In the genomic region with DNA sequence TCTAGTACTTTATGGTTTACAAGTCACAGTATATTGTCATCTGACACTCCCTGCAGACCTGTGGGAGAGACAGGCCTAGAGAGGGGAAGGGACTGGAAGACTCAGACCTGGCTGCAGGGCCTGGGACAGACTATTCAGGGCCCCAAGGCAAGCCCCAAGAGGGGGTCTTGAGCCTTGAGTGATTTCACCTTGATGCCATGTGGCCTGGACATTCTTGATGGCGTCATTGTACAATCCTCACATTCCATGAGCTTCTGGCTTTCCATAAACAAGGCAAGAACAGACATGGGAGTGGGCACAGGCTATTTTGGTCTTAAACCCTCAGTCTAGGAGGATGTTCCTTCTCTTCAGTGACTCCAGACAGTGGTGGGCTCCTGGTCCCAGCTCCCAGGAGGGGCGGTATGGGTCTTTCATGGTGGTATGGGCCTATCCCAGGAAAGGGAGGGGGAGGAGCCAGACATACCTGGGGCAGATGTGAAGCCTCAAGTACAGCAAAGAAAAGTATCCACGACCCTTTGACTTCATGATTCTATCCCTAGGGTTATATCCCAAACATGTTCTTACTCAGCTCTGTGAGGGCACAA, we compare ENCODE assay signal across 21 cellular contexts. TPM values are rescaled to one million over a fixed set of nuclear protein-coding genes. Genes with fewer than 3 reads are reported as not detected.
DNase-seq lines count a peak whose midpoint lies in the region; TF ChIP-seq lines count a peak whose summit lies in the region.
"Had no signal": no experiment of that assay in that cellular context is flagged by ENCODE, and none has a peak within 500 bp of the region (broad histone marks: within the 10 kb centered on the region; RNA-seq: fewer than 3 reads in every experiment).

No MANE protein-coding gene starts in this region.

- H3K4ac ChIP-seq in neuronal stem cell (ENCODE audit: low read length) = no peak overlapping the region

- H3K9ac ChIP-seq in Karpas-422 (ENCODE audit: low read length) = no peak overlapping the region; the same call in 1 of the 2 replicates
- no peak overlapping the region for H3K9ac ChIP-seq in neuronal stem cell (ENCODE audit: low read depth, low read length, poor library complexity)
- H3K9ac ChIP-seq: neural progenitor cell had no signal

- no peaks in the 10 kb centered on the region for H3K27me3 Mint-ChIP-seq in T-helper 2 cell treated with Interferon-gamma antibody and Interleukin-4, amounts not matched to agents 5 μg/mL and 100 μg/mL, for 36 hours (ENCODE audit: low read depth)
- H3K27me3 Mint-ChIP-seq: activated B cell treated with CpG ODN at 0.5 μM for 24 hours had no signal

- H3K36me3 ChIP-seq in Karpas-422 (ENCODE audit: insufficient read depth, low read length) = peaks cover 17% of the 10 kb centered on the region
- peaks cover 32% of the 10 kb centered on the region for H3K36me3 ChIP-seq in osteoblast (ENCODE audit: insufficient read depth, low read length)
- H3K36me3 ChIP-seq in neuronal stem cell (replicated peaks in 1 of 2; ENCODE audit: control insufficient read depth in 2 of 2, insufficient read depth in 2 of 2, low read length in 2 of 2) = peaks cover 6 to 39% of the 10 kb centered on the region in 2 donors
- H3K36me3 ChIP-seq: neural progenitor cell had no signal

- H2BK120ac ChIP-seq in neuronal stem cell (ENCODE audit: low read depth, low read length) = no peak overlapping the region

- TF ChIP-seq CTCF in fibroblast of villous mesenchyme (IDR thresholded peaks at IDR 0.05; ENCODE audit: insufficient read depth, low read depth, low read length) = no peak
- TF ChIP-seq CTCF in osteoblast (IDR thresholded peaks at IDR 0.05; ENCODE audit: extremely low read depth, low read depth, low read length) = no peak

- peaks cover 22% of the 10 kb centered on the region for H3K79me2 ChIP-seq in Karpas-422 (ENCODE audit: low read length)
- peaks cover 26% of the 10 kb centered on the region for H3K79me2 ChIP-seq in osteoblast (ENCODE audit: insufficient read depth, low read length)

- H4K20me1 ChIP-seq in Karpas-422 (ENCODE audit: insufficient read depth, low read depth, low read length) = peaks cover 4% of the 10 kb centered on the region; the same call in 1 of the 2 replicates
- H4K20me1 ChIP-seq in osteoblast (ENCODE audit: insufficient read depth, low read length) = peaks cover 12% of the 10 kb centered on the region

- no peaks in the 10 kb centered on the region for H3K79me1 ChIP-seq in neuronal stem cell (ENCODE audit: low read depth, low read length)

- no peak overlapping the region for H2BK15ac ChIP-seq in neuronal stem cell (ENCODE audit: low read length)

- no peaks in the 10 kb centered on the region for H3K27me3 ChIP-seq in Karpas-422 (ENCODE audit: low read length)
- H3K27me3 ChIP-seq in osteoblast (ENCODE audit: insufficient read depth, low read length) = no peaks in the 10 kb centered on the region
- H3K27me3 ChIP-seq in neuronal stem cell (ENCODE audit: control insufficient read depth in 3 of 3, insufficient read depth in 3 of 3, low read depth in 1 of 3, low read length in 3 of 3) = no peaks in the 10 kb centered on the region
- H3K27me3 ChIP-seq: dorsolateral prefrontal cortex, neural progenitor cell, vagina had no signal

- no peak overlapping the region for H2AK5ac ChIP-seq in neuronal stem cell (ENCODE audit: low read depth, low read length)

- H3K9me2 ChIP-seq in Karpas-422 (replicated peaks; ENCODE audit: insufficient read depth, low read length) = no peaks in the 10 kb centered on the region

- H3K4me1 Mint-ChIP-seq in T-helper 2 cell treated with Interferon-gamma antibody and Interleukin-4, amounts not matched to agents 5 μg/mL and 100 μg/mL, for 36 hours (ENCODE audit: low read depth) = peaks cover 48% of the 10 kb centered on the region

- no peak overlapping the region for H3K18ac ChIP-seq in neuronal stem cell (ENCODE audit: low read length)

- H3K4me3 Mint-ChIP-seq in T-helper 2 cell treated with Interferon-gamma antibody and Interleukin-4, amounts not matched to agents 5 μg/mL and 100 μg/mL, for 36 hours = no peak overlapping the region

- H3K23ac ChIP-seq in neuronal stem cell (ENCODE audit: low read depth, low read length, poor library complexity) = no peak overlapping the region

- no peak for DNase-seq in T-helper 2 cell treated with Interferon-gamma antibody and Interleukin-4, amounts not matched to agents 5 μg/mL and 100 μg/mL, for 36 hours (ENCODE audit: low spot score)
- DNase-seq in T-helper 2 cell (no peak), Karpas-422 (no peak), fibroblast of villous mesenchyme (ENCODE audit: low read depth) (peak; percentile 63), osteoblast (ENCODE audit: insufficient read length, low spot score, missing footprints) (peak; percentile 27), neuronal stem cell (ENCODE audit: low spot score) (no peak), mesenteric fat pad (ENCODE audit: low spot score) (no peak)
- no peak for DNase-seq in stimulated activated CD4-positive, alpha-beta T cell treated with anti-CD3 and anti-CD28 coated beads, Interleukin-2, amount 100 ng/mL, for 24 hours
- DNase-seq: activated B cell treated with CpG ODN at 0.5 μM for 24 hours; activated CD8-positive, alpha-beta memory T cell treated with anti-CD3 and anti-CD28 coated beads, Interleukin-2, amount 50 U/mL, for 48 hours; amniotic stem cell; dorsolateral prefrontal cortex; GOT3; hippocampal formation; left ventricle myocardium inferior; NCI-H1436 treated with DMSO at 0.1 percent for 48 hours; NCI-H446 treated with DMSO at 0.1 percent for 48 hours; stimulated activated naive CD8-positive, alpha-beta T cell treated with anti-CD3 and anti-CD28 coated beads, Interleukin-15, Interleukin-2, amounts not matched to agents 100 U/mL and 50 U/mL, for 24 hours had no signal

- H3K9me3 ChIP-seq in Karpas-422 (ENCODE audit: low read length) (no peaks in the 10 kb centered on the region), osteoblast (ENCODE audit: low read depth, low read length) (no peaks in the 10 kb centered on the region), neuronal stem cell (replicated peaks in 1 of 2; ENCODE audit: control insufficient read depth in 2 of 2, insufficient read depth in 1 of 2, low read depth in 1 of 2, low read length in 2 of 2) (no peaks in the 10 kb centered on the region)
- H3K9me3 ChIP-seq: A549, left ventricle myocardium inferior, vagina had no signal

- no peak overlapping the region for H2AFZ ChIP-seq in Karpas-422 (ENCODE audit: low read length)
- no peak overlapping the region for H2AFZ ChIP-seq in osteoblast (ENCODE audit: low read length)
- no peak overlapping the region for H2AFZ ChIP-seq in neuronal stem cell (ENCODE audit: low read length)
- H2AFZ ChIP-seq: neural progenitor cell had no signal

- H3K4me2 ChIP-seq in Karpas-422 (ENCODE audit: low read depth, low read length, poor library complexity, severe bottlenecking) (peak overlapping the region; percentile 93), osteoblast (ENCODE audit: insufficient read depth, low read length) (no peak overlapping the region), neuronal stem cell (ENCODE audit: insufficient read depth, low read length, poor library complexity, severe bottlenecking) (no peak overlapping the region)
- H3K4me2 ChIP-seq: neural progenitor cell had no signal

- no peaks in the 10 kb centered on the region for H3K9me3 Mint-ChIP-seq in T-helper 2 cell treated with Interferon-gamma antibody and Interleukin-4, amounts not matched to agents 5 μg/mL and 100 μg/mL, for 36 hours
- H3K9me3 Mint-ChIP-seq: activated B cell treated with CpG ODN at 0.5 μM for 24 hours, neural progenitor cell had no signal

- H3K27ac ChIP-seq in Karpas-422 (ENCODE audit: low read length) = no peak overlapping the region
- H3K27ac ChIP-seq in osteoblast (ENCODE audit: low read depth, low read length) = no peak overlapping the region
- no peak overlapping the region for H3K27ac ChIP-seq in neuronal stem cell (replicated peaks; ENCODE audit: low read length)
- H3K27ac ChIP-seq: A549, left ventricle myocardium inferior, neural progenitor cell, vagina had no signal

- no peak overlapping the region for H4K8ac ChIP-seq in neuronal stem cell (ENCODE audit: low read depth, low read length)

- H3K4me3 ChIP-seq in Karpas-422 (ENCODE audit: low read length) (no peak overlapping the region), fibroblast of villous mesenchyme (ENCODE audit: low read depth, low read length) (no peak overlapping the region), osteoblast (ENCODE audit: insufficient read depth, low read length) (no peak overlapping the region), neuronal stem cell (ENCODE audit: low read length in 2 of 2) (no peak overlapping the region)
- H3K4me3 ChIP-seq: A549, left ventricle myocardium inferior, neural progenitor cell, vagina had no signal

- H2BK5ac ChIP-seq in neuronal stem cell (ENCODE audit: low read length) = no peak overlapping the region

- peak overlapping the region; percentile 56 for H3K27ac Mint-ChIP-seq in T-helper 2 cell treated with Interferon-gamma antibody and Interleukin-4, amounts not matched to agents 5 μg/mL and 100 μg/mL, for 36 hours
- H3K27ac Mint-ChIP-seq: neural progenitor cell had no signal

- no peak overlapping the region for H3K14ac ChIP-seq in neuronal stem cell (ENCODE audit: low read length)

- WGBS in neuronal stem cell (ENCODE audit: extremely low coverage in 2 of 2, insufficient read length in 2 of 2, insufficient replicate concordance in 1 of 2), 2 donors = no CpG with 5 or more reads among the region's 3 CpGs

- no peak overlapping the region for H2BK12ac ChIP-seq in neuronal stem cell (ENCODE audit: low read length)

- H3K4me1 ChIP-seq in Karpas-422 (ENCODE audit: low read length) (peaks cover 30% of the 10 kb centered on the region), osteoblast (ENCODE audit: insufficient read depth, low read length) (peaks cover 28% of the 10 kb centered on the region), neuronal stem cell (ENCODE audit: control insufficient read depth in 2 of 2, insufficient read depth in 1 of 2, low read depth in 1 of 2, low read length in 2 of 2) (peaks cover 9 to 14% of the 10 kb centered on the region in 2 donors)

- H4K91ac ChIP-seq in neuronal stem cell (ENCODE audit: low read depth, low read length, poor library complexity) = no peak overlapping the region

- H3K36me3 Mint-ChIP-seq in T-helper 2 cell treated with Interferon-gamma antibody and Interleukin-4, amounts not matched to agents 5 μg/mL and 100 μg/mL, for 36 hours (ENCODE audit: low read depth) = peaks cover 45% of the 10 kb centered on the region

RNA-seq across cellular contexts. Expression of gene TBC1D10A, which starts 1.8 kb away (rescaled TPM):
- 7.6 and 16.9 TPM in 2 replicates for total RNA-seq in Karpas-422 (2014; rRNA removed; shearing (Covaris generic); ENCODE audit: low replicate concordance)
- total RNA-seq in fibroblast of villous mesenchyme (26.4 and 29.8 TPM in 2 replicates), osteoblast (30.6 and 32.9 TPM in 2 replicates), mesenteric fat pad (25.8 TPM)
- polyA plus RNA-seq in neuronal stem cell (2013, experiment 1 of 2) = 4.9 TPM
- polyA plus RNA-seq in neuronal stem cell (2013, experiment 2 of 2) = 4.8 TPM

RNA-seq across cellular contexts. Expression of gene SF3A1, which starts 28.1 kb away (rescaled TPM):
- 79.0 and 111 TPM in 2 replicates for total RNA-seq in Karpas-422 (2014; rRNA removed; shearing (Covaris generic); ENCODE audit: low replicate concordance)
- total RNA-seq in fibroblast of villous mesenchyme (23.5 and 27.2 TPM in 2 replicates), osteoblast (21.7 and 30.6 TPM in 2 replicates), mesenteric fat pad (119 TPM)
- 131 TPM for polyA plus RNA-seq in neuronal stem cell (2013, experiment 1 of 2)
- polyA plus RNA-seq in neuronal stem cell (2013, experiment 2 of 2) = 132 TPM

RNA-seq across cellular contexts. Expression of gene CCDC157, which starts 28.2 kb away (rescaled TPM):
- 0.69 and 0.82 TPM in 2 replicates for total RNA-seq in Karpas-422 (2014; rRNA removed; shearing (Covaris generic); ENCODE audit: low replicate concordance)
- total RNA-seq in fibroblast of villous mesenchyme (1.3 and 2.6 TPM in 2 replicates), osteoblast (2.9 TPM in 2 replicates), mesenteric fat pad (0.77 TPM)
- 4.8 TPM for polyA plus RNA-seq in neuronal stem cell (2013, experiment 1 of 2)
- polyA plus RNA-seq in neuronal stem cell (2013, experiment 2 of 2) = 4.9 TPM

RNA-seq across cellular contexts. Expression of gene CASTOR1, which starts 39.3 kb away (rescaled TPM):
- 3.2 and 8.4 TPM in 2 replicates for total RNA-seq in Karpas-422 (2014; rRNA removed; shearing (Covaris generic); ENCODE audit: low replicate concordance)
- total RNA-seq in fibroblast of villous mesenchyme (1.6 and 4.3 TPM in 2 replicates), osteoblast (5.3 and 5.8 TPM in 2 replicates), mesenteric fat pad (11.6 TPM)
- polyA plus RNA-seq in neuronal stem cell (2013, experiment 1 of 2) = 13.2 TPM
- 14.0 TPM for polyA plus RNA-seq in neuronal stem cell (2013, experiment 2 of 2)

RNA-seq across cellular contexts. Expression of gene RNF215, which starts 58.7 kb away (rescaled TPM):
- total RNA-seq in Karpas-422 (2014; rRNA removed; shearing (Covaris generic); ENCODE audit: low replicate concordance) = 4.0 and 16.9 TPM in 2 replicates
- total RNA-seq in fibroblast of villous mesenchyme = 19.6 and 20.3 TPM in 2 replicates
- total RNA-seq in osteoblast = 20.6 and 23.6 TPM in 2 replicates
- 9.1 TPM for polyA plus RNA-seq in neuronal stem cell (2013, experiment 1 of 2)
- polyA plus RNA-seq in neuronal stem cell (2013, experiment 2 of 2) = 9.6 TPM
- 9.1 TPM for total RNA-seq in mesenteric fat pad

Comparison
In these comparisons a context has a peak if more than half of its experiments do, and no peak if none do; other contexts are left out.
1. DNase-seq: peak in fibroblast of villous mesenchyme (single experiment) and osteoblast (single experiment); none in T-helper 2 cell treated with Interferon-gamma antibody and Interleukin-4, amounts not matched to agents 5 μg/mL and 100 μg/mL, for 36 hours (single experiment), T-helper 2 cell (0 of 5), Karpas-422 (single experiment), neuronal stem cell (single experiment), mesenteric fat pad (single experiment) and stimulated activated CD4-positive, alpha-beta T cell treated with anti-CD3 and anti-CD28 coated beads, Interleukin-2, amount 100 ng/mL, for 24 hours (0 of 2).